ENCODE assay signal across 11 cellular contexts in the genomic region with DNA sequence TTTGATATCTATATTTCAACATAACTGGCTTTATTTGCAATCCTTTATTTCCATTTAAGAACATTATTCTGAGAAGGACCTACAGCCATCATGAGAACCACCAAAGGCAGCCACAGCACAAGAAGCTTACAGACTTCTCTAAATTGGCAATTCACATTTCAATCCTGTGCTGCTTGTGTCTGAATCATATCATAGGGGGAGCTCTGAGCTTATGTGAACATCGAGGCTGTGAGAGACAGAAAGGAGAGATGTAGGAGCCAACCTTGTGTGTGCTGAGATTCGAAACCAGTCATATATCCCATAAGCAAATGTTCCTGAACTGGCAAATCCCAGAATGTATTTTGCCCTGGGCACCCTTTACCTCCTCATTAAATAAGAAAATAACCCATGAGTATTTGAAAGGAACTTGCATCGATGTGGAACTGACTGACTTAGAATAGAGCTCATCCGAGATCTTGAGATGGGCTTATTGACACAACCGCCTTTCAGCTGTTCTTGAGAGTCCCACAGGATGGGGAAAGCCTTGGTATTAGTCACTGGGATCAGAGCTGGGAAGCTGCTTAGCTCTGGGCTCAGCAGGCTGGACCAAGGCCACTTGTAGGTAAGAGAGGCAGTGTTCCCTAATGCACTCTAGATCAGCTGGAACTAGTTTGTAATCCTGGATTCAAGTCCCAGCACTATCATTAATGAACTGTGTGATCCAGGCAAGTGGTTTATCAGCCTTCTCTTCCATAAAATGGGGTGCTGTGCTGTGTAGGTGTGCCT.
A peak's percentile ranks its signal among the peaks of the same experiment; 100 is the strongest.
DNase-seq lines count a peak whose midpoint lies in the region; ATAC-seq and TF ChIP-seq lines count a peak whose summit lies in the region.
"Had no signal": no experiment of that assay in that cellular context is flagged by ENCODE, and none has a peak within 500 bp of the region (broad histone marks: within the 10 kb centered on the region; RNA-seq: fewer than 3 reads in every experiment).

No MANE protein-coding gene starts in this region.

- peak overlapping the region in 2 of 7 donors; percentile 54 to 57 for H3K27ac Mint-ChIP-seq in CD14-positive monocyte
- H3K27ac Mint-ChIP-seq: activated CD4-positive, alpha-beta memory T cell treated with anti-CD3 and anti-CD28 coated beads for 36 hours had no signal

- peaks cover 27% of the 10 kb centered on the region for H3K4me1 Mint-ChIP-seq in CD14-positive monocyte

- no peak overlapping the region for H3K4me3 Mint-ChIP-seq in CD14-positive monocyte
- H3K4me3 Mint-ChIP-seq: activated CD4-positive, alpha-beta memory T cell treated with anti-CD3 and anti-CD28 coated beads for 36 hours had no signal

- H3K9me3 Mint-ChIP-seq in CD14-positive monocyte, result no peaks in the 10 kb centered on the region
- H3K9me3 Mint-ChIP-seq: activated CD4-positive, alpha-beta memory T cell treated with anti-CD3 and anti-CD28 coated beads for 36 hours had no signal

- TF ChIP-seq CTCF in CD14-positive monocyte (IDR thresholded peaks at IDR 0.05), result no peak

- ATAC-seq in stimulated activated naive CD8-positive, alpha-beta T cell treated with anti-CD3 and anti-CD28 coated beads, Interleukin-15, Interleukin-2, amounts not matched to agents 100 U/mL and 50 U/mL, for 24 hours, result no peak

- intact Hi-C loops in CD14-positive monocyte (cut with micrococcal nuclease), result loop anchor here in 1 of 2 donors (10.0 kb wide), 1 partner anchor 108 kb away; no protein-coding TSS in a partner anchor

- H3K36me3 Mint-ChIP-seq in CD14-positive monocyte, result no peaks in the 10 kb centered on the region
- H3K36me3 Mint-ChIP-seq: activated CD4-positive, alpha-beta memory T cell treated with anti-CD3 and anti-CD28 coated beads for 36 hours had no signal

- H3K27me3 Mint-ChIP-seq in CD14-positive monocyte (ENCODE audit: low read depth in 3 of 3), result peaks cover 0 to 2% (median 2%) of the 10 kb centered on the region in 3 donors

- DNase-seq in DMS114 treated with DMSO at 0.1 percent for 48 hours (lab: John Stamatoyannopoulos, UW; ENCODE audit: unreplicated experiment) (peak; percentile 18), LHCN-M2 (ENCODE audit: low read depth) (peak; percentile 55), cerebellum (ENCODE audit: low spot score) (peak; percentile 40), myocyte (ENCODE audit: low read depth) (peak; percentile 67), CD14-positive monocyte (ENCODE audit: low spot score) (no peak), NCI-H2171 treated with DMSO at 0.1 percent for 48 hours (lab: John Stamatoyannopoulos, UW) (no peak)
- DNase-seq in stimulated activated naive CD8-positive, alpha-beta T cell treated with anti-CD3 and anti-CD28 coated beads, Interleukin-15, Interleukin-2, amounts not matched to agents 100 U/mL and 50 U/mL, for 24 hours, result no peak
- DNase-seq in effector CD4-positive, alpha-beta T cell, result no peak
- DNase-seq: activated CD4-positive, alpha-beta memory T cell treated with anti-CD3 and anti-CD28 coated beads for 36 hours; NCI-H2029; SHP77 had no signal

Comparison
In these comparisons a context has a peak if more than half of its experiments do, and no peak if none do; other contexts are left out.
1. DNase-seq: peak in DMS114 treated with DMSO at 0.1 percent for 48 hours (single experiment), LHCN-M2 (single experiment), cerebellum (single experiment) and myocyte (single experiment); none in stimulated activated naive CD8-positive, alpha-beta T cell treated with anti-CD3 and anti-CD28 coated beads, Interleukin-15, Interleukin-2, amounts not matched to agents 100 U/mL and 50 U/mL, for 24 hours (single experiment), CD14-positive monocyte (single experiment), NCI-H2171 treated with DMSO at 0.1 percent for 48 hours (single experiment) and effector CD4-positive, alpha-beta T cell (single experiment).